1 cellular context compared by ENCODE assay signal in genomic region chr5:5421149-5421960, GRCh38.
TF ChIP-seq lines count a peak whose summit lies in the region.

No MANE protein-coding gene starts in this region.

TF ChIP-seq in GM12878, 131 proteins besides CTCF, POLR2A, EP300 and RAD21 (continued from another document):
- TF ChIP-seq BCL3 (IDR thresholded peaks at IDR 0.05; ENCODE audit: borderline replicate concordance, insufficient read depth, low read depth, low read length, poor library complexity, severe bottlenecking) (no peak), GATAD2B (conservative IDR thresholded peaks at IDR 0.05; ENCODE audit: low read depth) (no peak), RFX5 (IDR thresholded peaks at IDR 0.05; ENCODE audit: low read depth, low read length) (no peak), ZBED1 (IDR thresholded peaks at IDR 0.05; ENCODE audit: borderline replicate concordance) (no peak), TCF12 (IDR thresholded peaks at IDR 0.05; ENCODE audit: low read depth, low read length) (peak; percentile 62; the same call in 1 of the 2 replicates), MLLT1 (IDR thresholded peaks at IDR 0.05) (no peak), IRF5 (IDR thresholded peaks at IDR 0.05; ENCODE audit: borderline replicate concordance) (no peak), MTA3 (IDR thresholded peaks at IDR 0.05; ENCODE audit: borderline replicate concordance, low read length) (0 out of 2 replicates have a peak, but pooled peaks have one; percentile 17), ZNF207 (IDR thresholded peaks at IDR 0.05; ENCODE audit: borderline replicate concordance) (no peak), TAF1 (IDR thresholded peaks at IDR 0.05; ENCODE audit: borderline replicate concordance, low read depth, low read length) (0 out of 2 replicates have a peak, but pooled peaks have one; percentile 12), SREBF1 (IDR thresholded peaks at IDR 0.05; ENCODE audit: low read length) (no peak), NFYA (IDR thresholded peaks at IDR 0.05; ENCODE audit: borderline replicate concordance, low read depth, low read length) (no peak), SUZ12 (IDR thresholded peaks at IDR 0.05; ENCODE audit: unreplicated experiment) (no peak), GABPA (IDR thresholded peaks at IDR 0.05; ENCODE audit: low read depth) (no peak), FOXM1 (IDR thresholded peaks at IDR 0.05; ENCODE audit: low read depth, low read length) (0 out of 2 replicates have a peak, but pooled peaks have one; percentile 17), MTA2 (IDR thresholded peaks at IDR 0.05; ENCODE audit: low read depth) (no peak), ZZZ3 (IDR thresholded peaks at IDR 0.05; ENCODE audit: control insufficient read depth, insufficient read length, low read depth) (no peak), ZBTB33 (IDR thresholded peaks at IDR 0.05) (no peak), KLF5 (IDR thresholded peaks at IDR 0.05; ENCODE audit: partially characterized antibody) (no peak), HDAC6 (IDR thresholded peaks at IDR 0.05; ENCODE audit: unreplicated experiment) (no peak), ZBTB40 (IDR thresholded peaks at IDR 0.05; ENCODE audit: borderline replicate concordance) (no peak), YY1 (IDR thresholded peaks at IDR 0.05; ENCODE audit: low read depth, low read length) (no peak), SPI1 (IDR thresholded peaks at IDR 0.05; ENCODE audit: borderline replicate concordance, insufficient read depth, low read depth, low read length) (peak; percentile 80), TBL1XR1 (IDR thresholded peaks at IDR 0.05; ENCODE audit: low read depth, low read length) (no peak), SRF (IDR thresholded peaks at IDR 0.05; ENCODE audit: low read depth in 2 of 2, low read length in 2 of 2) (no peak), BHLHE40 (IDR thresholded peaks at IDR 0.05; ENCODE audit: borderline replicate concordance in 1 of 2, low read depth in 2 of 2, low read length in 1 of 2) (no peak), IKZF1 (conservative IDR thresholded peaks at IDR 0.05) (no peak; the same call in 1 of the 2 replicates), ESRRA (IDR thresholded peaks at IDR 0.05; ENCODE audit: low read length) (no peak), NBN (IDR thresholded peaks at IDR 0.05) (no peak), REST (IDR thresholded peaks at IDR 0.05; ENCODE audit: low read depth, low read length) (no peak), BRCA1 (IDR thresholded peaks at IDR 0.05; ENCODE audit: low read depth, low read length) (no peak), ZNF687 (IDR thresholded peaks at IDR 0.05) (no peak)
TF ChIP-seq in GM12878: peak in this region for 10.
